In genomic region chr12:110683888-110684287, GRCh38 we compare ENCODE assay signal across 27 cellular contexts.
"Had no signal": no experiment of that assay in that cellular context is flagged by ENCODE, and none has a peak within 500 bp of the region (broad histone marks: within the 10 kb centered on the region; RNA-seq: fewer than 3 reads in every experiment).

No MANE protein-coding gene starts in this region.

- H3K27me3 Mint-ChIP-seq: activated CD8-positive, alpha-beta T cell treated with anti-CD3 and anti-CD28 coated beads for 36 hours; activated T-cell treated with anti-CD3 and anti-CD28 coated beads, Interleukin-2, amount 50 U/mL, for 24 hours had no signal

- H3K4me3 Mint-ChIP-seq: activated CD8-positive, alpha-beta T cell treated with anti-CD3 and anti-CD28 coated beads for 36 hours; activated naive CD4-positive, alpha-beta T cell treated with anti-CD3 and anti-CD28 coated beads for 36 hours; activated T-cell treated with anti-CD3 and anti-CD28 coated beads, Interleukin-2, amount 50 U/mL, for 24 hours had no signal

- H3K36me3 ChIP-seq: brain microvascular endothelial cell had no signal

- H3K27ac Mint-ChIP-seq: activated CD8-positive, alpha-beta T cell treated with anti-CD3 and anti-CD28 coated beads for 36 hours; activated naive CD4-positive, alpha-beta T cell treated with anti-CD3 and anti-CD28 coated beads for 36 hours; activated naive CD4-positive, alpha-beta T cell treated with anti-CD3 and anti-CD28 coated beads, Interleukin-2, amount 50 U/mL, for 72 hours; activated T-cell treated with anti-CD3 and anti-CD28 coated beads, Interleukin-2, amount 50 U/mL, for 24 hours; activated T-helper 2 cell treated with anti-CD3 and anti-CD28 coated beads, Interferon-gamma antibody, Interleukin-2, Interleukin-4, amounts not matched to agents 10 μg/mL and 5 μg/mL and 100 μg/mL, durations not matched to agents 14 hours and 24 hours and 36 hours had no signal

- DNase-seq: activated CD4-positive, alpha-beta T cell treated with anti-CD3 and anti-CD28 coated beads for 4 hours; activated CD8-positive, alpha-beta T cell treated with anti-CD3 and anti-CD28 coated beads for 36 hours; activated gamma-delta T cell treated with Interleukin-2 at 50 U/mL for 16 hours; activated naive CD4-positive, alpha-beta T cell treated with anti-CD3 and anti-CD28 coated beads for 36 hours; activated T-cell treated with anti-CD3 and anti-CD28 coated beads, Interleukin-2, amount 50 U/mL, for 24 hours; amniotic stem cell; aorta; brain microvascular endothelial cell; central memory CD4-positive, alpha-beta T cell; MM.1S; MV-4-11; NCI-H1092; NCI-H1417; NCI-H146; NCI-H187; NCI-H2107; NCI-H526 treated with DMSO at 0.1 percent for 48 hours; NCI-H774; PC-9; SIG-M5; T1000 had no signal

- H3K4me3 ChIP-seq: PC-9 had no signal

- H3K36me3 Mint-ChIP-seq: activated naive CD4-positive, alpha-beta T cell treated with anti-CD3 and anti-CD28 coated beads, Interleukin-2, amount 50 U/mL, for 72 hours had no signal

- H2AFZ ChIP-seq: PC-9 had no signal

- H3K27ac ChIP-seq: brain microvascular endothelial cell, KMS-11, PC-9, RWPE1 had no signal

- H3K27me3 ChIP-seq: brain microvascular endothelial cell had no signal

- ATAC-seq: activated CD4-positive, CD25-positive, alpha-beta regulatory T cell treated with anti-CD3 and anti-CD28 coated beads, Interleukin-2, amount 50 U/mL, for 24 hours; activated CD8-positive, alpha-beta T cell treated with anti-CD3 and anti-CD28 coated beads for 36 hours; activated naive CD4-positive, alpha-beta T cell treated with anti-CD3 and anti-CD28 coated beads, Interleukin-2, amount 50 U/mL, for 72 hours; Right ventricle myocardium inferior had no signal

- H3K9me3 Mint-ChIP-seq: activated CD8-positive, alpha-beta T cell treated with anti-CD3 and anti-CD28 coated beads for 36 hours; activated naive CD4-positive, alpha-beta T cell treated with anti-CD3 and anti-CD28 coated beads for 36 hours; activated naive CD4-positive, alpha-beta T cell treated with anti-CD3 and anti-CD28 coated beads, Interleukin-2, amount 50 U/mL, for 72 hours; activated T-cell treated with anti-CD3 and anti-CD28 coated beads, Interleukin-2, amount 50 U/mL, for 24 hours; activated T-helper 2 cell treated with anti-CD3 and anti-CD28 coated beads, Interferon-gamma antibody, Interleukin-2, Interleukin-4, amounts not matched to agents 10 μg/mL and 5 μg/mL and 100 μg/mL, durations not matched to agents 14 hours and 24 hours and 36 hours had no signal

- H3K4me2 ChIP-seq: KMS-11, PC-9 had no signal
